28 cellular contexts compared by ENCODE assay signal in the genomic region with DNA sequence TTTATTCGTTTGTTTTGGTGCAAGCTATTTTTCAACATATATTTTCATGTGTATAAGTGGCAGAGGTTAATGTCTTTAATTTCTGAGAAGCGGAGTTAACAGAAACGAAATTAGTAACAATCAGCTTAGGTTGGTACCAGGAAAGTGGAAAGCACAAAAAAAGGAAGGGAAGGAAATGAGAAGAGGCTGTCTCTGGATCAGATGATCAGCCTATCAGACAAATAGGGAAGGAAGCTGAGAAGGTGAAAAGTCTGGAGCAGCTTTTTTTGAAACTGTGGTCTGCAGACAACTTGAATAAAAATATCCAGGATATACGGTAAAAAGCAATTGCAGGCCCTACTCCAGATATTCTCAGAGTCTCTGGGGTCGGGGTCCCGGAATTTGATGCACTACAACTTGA.
"Had no signal": no experiment of that assay in that cellular context is flagged by ENCODE, and none has a peak within 500 bp of the region (broad histone marks: within the 10 kb centered on the region; RNA-seq: fewer than 3 reads in every experiment).

No MANE protein-coding gene starts in this region.

- H3K27ac ChIP-seq: breast epithelium, colonic mucosa, epithelial cell of prostate, esophagus squamous epithelium, lower lobe of right lung, prostate gland, sigmoid colon, stomach, thyroid gland, upper lobe of left lung had no signal

- H3K4me1 Mint-ChIP-seq: activated CD4-positive, alpha-beta T cell treated with anti-CD3 and anti-CD28 coated beads for 36 hours; nephron had no signal

- H3K4me3 Mint-ChIP-seq: activated CD4-positive, alpha-beta T cell treated with anti-CD3 and anti-CD28 coated beads for 36 hours; activated T-cell treated with anti-CD3 and anti-CD28 coated beads, Interleukin-2, amount 50 U/mL, for 72 hours; nephron; stimulated activated effector memory CD8-positive, alpha-beta T cell treated with anti-CD3 and anti-CD28 coated beads, Interleukin-12 subunit alpha, Interleukin-12 subunit beta, amount 100 ng/mL, for 72 hours had no signal

- FAIRE-seq: endometrium, small intestine had no signal

- H3K36me3 Mint-ChIP-seq: stimulated activated effector memory CD8-positive, alpha-beta T cell treated with anti-CD3 and anti-CD28 coated beads, Interleukin-12 subunit alpha, Interleukin-12 subunit beta, amount 100 ng/mL, for 72 hours had no signal

- ATAC-seq: activated CD4-positive, alpha-beta T cell treated with anti-CD3 and anti-CD28 coated beads for 36 hours; activated naive CD4-positive, alpha-beta T cell treated with anti-CD3 and anti-CD28 coated beads, Interleukin-2, amount 50 U/mL, for 72 hours; activated T-cell treated with anti-CD3 and anti-CD28 coated beads, Interleukin-2, amount 50 U/mL, for 72 hours; left lung; lower lobe of right lung; mucosa of descending colon; stimulated activated effector memory CD8-positive, alpha-beta T cell treated with anti-CD3 and anti-CD28 coated beads, Interleukin-12 subunit alpha, Interleukin-12 subunit beta, amount 100 ng/mL, for 72 hours had no signal

- H3K27ac Mint-ChIP-seq: activated CD4-positive, alpha-beta T cell treated with anti-CD3 and anti-CD28 coated beads for 36 hours; activated T-cell treated with anti-CD3 and anti-CD28 coated beads, Interleukin-2, amount 50 U/mL, for 72 hours; nephron; stimulated activated effector memory CD8-positive, alpha-beta T cell treated with anti-CD3 and anti-CD28 coated beads, Interleukin-12 subunit alpha, Interleukin-12 subunit beta, amount 100 ng/mL, for 72 hours had no signal

- H3K27me3 Mint-ChIP-seq: activated CD4-positive, alpha-beta T cell treated with anti-CD3 and anti-CD28 coated beads for 36 hours had no signal

- DNase-seq: activated CD4-positive, alpha-beta T cell treated with anti-CD3 and anti-CD28 coated beads for 36 hours; activated CD4-positive, CD25-positive, alpha-beta regulatory T cell; activated naive CD4-positive, alpha-beta T cell; activated T-cell treated with anti-CD3 and anti-CD28 coated beads for 4 hours; activated T-cell treated with anti-CD3 and anti-CD28 coated beads, Interleukin-2, amount 50 U/mL, for 72 hours; colonic mucosa; effector CD8-positive, alpha-beta T cell; esophagus squamous epithelium; foreskin melanocyte; kidney glomerular epithelial cell; left lung; lower lobe of right lung; mesendoderm; mucosa of descending colon; sigmoid colon; small intestine; stimulated activated CD4-positive, alpha-beta T cell treated with anti-CD3 and anti-CD28 coated beads, Interleukin-4, amount 100 ng/mL, for 24 hours; stomach; T-helper 2 cell; thyroid gland; upper lobe of left lung had no signal

- H3K9me3 Mint-ChIP-seq: activated T-cell treated with anti-CD3 and anti-CD28 coated beads, Interleukin-2, amount 50 U/mL, for 72 hours; nephron; stimulated activated effector memory CD8-positive, alpha-beta T cell treated with anti-CD3 and anti-CD28 coated beads, Interleukin-12 subunit alpha, Interleukin-12 subunit beta, amount 100 ng/mL, for 72 hours had no signal
